In the genomic region with DNA sequence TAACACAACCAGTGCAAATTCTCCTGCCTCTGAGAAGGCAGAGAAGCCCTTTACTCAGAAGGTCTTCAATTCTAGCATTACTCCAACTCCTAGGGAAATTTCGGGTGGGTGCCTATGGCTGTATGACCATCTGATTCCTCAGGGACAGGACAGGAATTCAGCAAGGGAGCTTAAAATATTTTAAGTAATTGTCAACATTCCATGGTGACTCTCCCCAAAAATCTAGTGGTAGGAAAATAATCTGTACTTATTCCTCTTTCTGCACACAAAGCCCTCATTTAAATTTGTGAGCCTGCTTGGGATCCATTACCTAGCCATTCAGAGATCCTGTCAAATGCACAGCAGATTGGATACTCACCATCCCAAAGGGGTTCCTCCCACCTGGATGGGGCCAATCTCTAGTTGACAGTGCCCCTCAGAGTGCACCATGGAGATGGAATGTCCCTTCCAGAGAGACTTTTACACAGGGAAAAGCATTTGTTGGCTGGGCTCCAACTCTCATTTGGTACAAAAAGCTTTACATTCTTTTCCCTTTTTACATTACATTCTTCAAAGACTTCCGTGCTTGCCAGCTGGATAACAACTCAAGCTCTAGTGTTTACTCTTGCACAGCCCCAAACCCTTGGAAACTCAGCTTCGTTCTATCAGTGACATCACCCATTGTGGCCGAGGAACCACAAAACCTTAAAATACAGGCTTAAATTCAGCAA, we compare ENCODE assay signal across 1 cellular context.
TF ChIP-seq lines count a peak whose summit lies in the region.

No MANE protein-coding gene starts in this region.

TF ChIP-seq in HepG2, 621 proteins besides CTCF, POLR2A, EP300 and RAD21 (continued from another document and continues in another):
- peak; percentile 66 for TF ChIP-seq PAF1 (CRISPR knock-in tag; IDR thresholded peaks at IDR 0.05)
- peak; percentile 48; the same call in 1 of the 2 replicates for TF ChIP-seq CCDC6 (CRISPR knock-in tag; IDR thresholded peaks at IDR 0.05)
- TF ChIP-seq RXRB (CRISPR knock-in tag; IDR thresholded peaks at IDR 0.05; ENCODE audit: borderline replicate concordance), result peak; percentile 23; the same call in 1 of the 2 replicates
- TF ChIP-seq, protein P1, sequence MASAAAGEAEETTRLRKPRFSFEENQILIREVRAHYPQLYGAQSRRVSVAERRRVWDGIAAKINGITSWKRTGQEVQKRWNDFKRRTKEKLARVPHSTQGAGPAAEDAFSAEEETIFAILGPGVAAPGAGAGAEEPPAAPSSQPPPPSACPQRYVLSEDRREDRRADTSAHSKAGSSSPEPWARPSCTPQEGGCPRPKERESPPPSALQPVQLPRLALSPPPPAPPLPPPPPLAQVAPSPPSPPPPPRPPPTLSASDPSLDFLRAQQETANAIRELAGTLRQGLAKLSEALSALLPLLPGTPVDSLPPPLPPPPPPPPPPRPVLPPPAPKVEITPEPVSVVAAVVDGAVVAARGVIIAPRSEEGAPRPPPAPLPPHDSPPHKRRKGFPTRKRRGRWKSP (CRISPR knock-in tag; IDR thresholded peaks at IDR 0.05), result peak; percentile 14; the same call in 1 of the 2 replicates
- TF ChIP-seq, protein P2, sequence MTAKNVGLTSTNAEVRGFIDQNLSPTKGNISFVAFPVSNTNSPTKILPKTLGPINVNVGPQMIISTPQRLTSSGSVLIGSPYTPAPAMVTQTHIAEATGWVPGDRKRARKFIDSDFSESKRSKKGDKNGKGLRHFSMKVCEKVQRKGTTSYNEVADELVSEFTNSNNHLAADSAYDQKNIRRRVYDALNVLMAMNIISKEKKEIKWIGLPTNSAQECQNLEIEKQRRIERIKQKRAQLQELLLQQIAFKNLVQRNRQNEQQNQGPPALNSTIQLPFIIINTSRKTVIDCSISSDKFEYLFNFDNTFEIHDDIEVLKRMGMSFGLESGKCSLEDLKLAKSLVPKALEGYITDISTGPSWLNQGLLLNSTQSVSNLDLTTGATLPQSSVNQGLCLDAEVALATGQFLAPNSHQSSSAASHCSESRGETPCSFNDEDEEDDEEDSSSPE (CRISPR knock-in tag; IDR thresholded peaks at IDR 0.05), result no peak
- no peak for TF ChIP-seq MIXL1 (CRISPR knock-in tag; IDR thresholded peaks at IDR 0.05)
- peak; percentile 35; the same call in 1 of the 2 replicates for TF ChIP-seq RARA (CRISPR knock-in tag; IDR thresholded peaks at IDR 0.05)
- no peak for TF ChIP-seq KLF15 (CRISPR knock-in tag; IDR thresholded peaks at IDR 0.05; ENCODE audit: borderline replicate concordance)
- TF ChIP-seq ARNT2 (CRISPR knock-in tag; IDR thresholded peaks at IDR 0.05; ENCODE audit: low read depth), result no peak
- no peak for TF ChIP-seq ONECUT2 (CRISPR knock-in tag; IDR thresholded peaks at IDR 0.05)
- TF ChIP-seq ZNF317 (CRISPR knock-in tag; IDR thresholded peaks at IDR 0.05), result no peak
- TF ChIP-seq RBM39 (IDR thresholded peaks at IDR 0.05; ENCODE audit: low read depth, low read length, poor library complexity, severe bottlenecking), result no peak
- TF ChIP-seq, protein P3, sequence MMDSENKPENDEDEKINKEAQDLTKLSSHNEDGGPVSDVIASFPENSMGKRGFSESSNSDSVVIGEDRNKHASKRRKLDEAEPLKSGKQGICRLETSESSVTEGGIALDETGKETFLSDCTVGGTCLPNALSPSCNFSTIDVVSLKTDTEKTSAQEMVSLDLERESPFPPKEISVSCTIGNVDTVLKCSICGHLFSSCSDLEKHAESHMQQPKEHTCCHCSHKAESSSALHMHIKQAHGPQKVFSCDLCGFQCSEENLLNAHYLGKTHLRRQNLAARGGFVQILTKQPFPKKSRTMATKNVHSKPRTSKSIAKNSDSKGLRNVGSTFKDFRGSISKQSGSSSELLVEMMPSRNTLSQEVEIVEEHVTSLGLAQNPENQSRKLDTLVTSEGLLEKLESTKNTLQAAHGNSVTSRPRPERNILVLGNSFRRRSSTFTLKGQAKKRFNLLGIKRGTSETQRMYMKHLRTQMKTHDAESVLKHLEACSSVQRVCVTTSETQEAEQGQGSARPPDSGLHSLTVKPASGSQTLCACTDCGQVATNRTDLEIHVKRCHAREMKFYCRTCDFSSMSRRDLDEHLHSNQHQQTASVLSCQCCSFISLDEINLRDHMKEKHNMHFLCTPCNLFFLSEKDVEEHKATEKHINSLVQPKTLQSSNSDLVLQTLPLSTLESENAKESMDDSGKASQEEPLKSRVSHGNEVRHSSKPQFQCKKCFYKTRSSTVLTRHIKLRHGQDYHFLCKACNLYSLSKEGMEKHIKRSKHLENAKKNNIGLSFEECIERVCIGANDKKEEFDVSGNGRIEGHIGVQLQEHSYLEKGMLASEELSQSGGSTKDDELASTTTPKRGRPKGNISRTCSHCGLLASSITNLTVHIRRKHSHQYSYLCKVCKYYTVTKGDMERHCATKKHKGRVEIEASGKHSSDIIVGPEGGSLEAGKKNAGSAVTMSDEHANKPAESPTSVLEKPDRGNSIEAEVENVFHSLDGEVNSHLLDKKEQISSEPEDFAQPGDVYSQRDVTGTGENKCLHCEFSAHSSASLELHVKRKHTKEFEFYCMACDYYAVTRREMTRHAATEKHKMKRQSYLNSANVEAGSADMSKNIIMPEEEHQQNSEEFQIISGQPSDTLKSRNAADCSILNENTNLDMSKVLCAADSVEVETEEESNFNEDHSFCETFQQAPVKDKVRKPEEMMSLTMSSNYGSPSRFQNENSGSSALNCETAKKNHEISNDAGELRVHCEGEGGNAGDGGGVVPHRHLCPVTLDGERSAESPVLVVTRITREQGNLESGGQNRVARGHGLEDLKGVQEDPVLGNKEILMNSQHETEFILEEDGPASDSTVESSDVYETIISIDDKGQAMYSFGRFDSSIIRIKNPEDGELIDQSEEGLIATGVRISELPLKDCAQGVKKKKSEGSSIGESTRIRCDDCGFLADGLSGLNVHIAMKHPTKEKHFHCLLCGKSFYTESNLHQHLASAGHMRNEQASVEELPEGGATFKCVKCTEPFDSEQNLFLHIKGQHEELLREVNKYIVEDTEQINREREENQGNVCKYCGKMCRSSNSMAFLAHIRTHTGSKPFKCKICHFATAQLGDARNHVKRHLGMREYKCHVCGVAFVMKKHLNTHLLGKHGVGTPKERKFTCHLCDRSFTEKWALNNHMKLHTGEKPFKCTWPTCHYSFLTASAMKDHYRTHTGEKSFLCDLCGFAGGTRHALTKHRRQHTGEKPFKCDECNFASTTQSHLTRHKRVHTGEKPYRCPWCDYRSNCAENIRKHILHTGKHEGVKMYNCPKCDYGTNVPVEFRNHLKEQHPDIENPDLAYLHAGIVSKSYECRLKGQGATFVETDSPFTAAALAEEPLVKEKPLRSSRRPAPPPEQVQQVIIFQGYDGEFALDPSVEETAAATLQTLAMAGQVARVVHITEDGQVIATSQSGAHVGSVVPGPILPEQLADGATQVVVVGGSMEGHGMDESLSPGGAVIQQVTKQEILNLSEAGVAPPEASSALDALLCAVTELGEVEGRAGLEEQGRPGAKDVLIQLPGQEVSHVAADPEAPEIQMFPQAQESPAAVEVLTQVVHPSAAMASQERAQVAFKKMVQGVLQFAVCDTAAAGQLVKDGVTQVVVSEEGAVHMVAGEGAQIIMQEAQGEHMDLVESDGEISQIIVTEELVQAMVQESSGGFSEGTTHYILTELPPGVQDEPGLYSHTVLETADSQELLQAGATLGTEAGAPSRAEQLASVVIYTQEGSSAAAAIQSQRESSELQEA (CRISPR knock-in tag; IDR thresholded peaks at IDR 0.05; ENCODE audit: not compliant biosample characterization), result no peak
- TF ChIP-seq, protein P4, sequence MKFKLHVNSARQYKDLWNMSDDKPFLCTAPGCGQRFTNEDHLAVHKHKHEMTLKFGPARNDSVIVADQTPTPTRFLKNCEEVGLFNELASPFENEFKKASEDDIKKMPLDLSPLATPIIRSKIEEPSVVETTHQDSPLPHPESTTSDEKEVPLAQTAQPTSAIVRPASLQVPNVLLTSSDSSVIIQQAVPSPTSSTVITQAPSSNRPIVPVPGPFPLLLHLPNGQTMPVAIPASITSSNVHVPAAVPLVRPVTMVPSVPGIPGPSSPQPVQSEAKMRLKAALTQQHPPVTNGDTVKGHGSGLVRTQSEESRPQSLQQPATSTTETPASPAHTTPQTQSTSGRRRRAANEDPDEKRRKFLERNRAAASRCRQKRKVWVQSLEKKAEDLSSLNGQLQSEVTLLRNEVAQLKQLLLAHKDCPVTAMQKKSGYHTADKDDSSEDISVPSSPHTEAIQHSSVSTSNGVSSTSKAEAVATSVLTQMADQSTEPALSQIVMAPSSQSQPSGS (CRISPR knock-in tag; IDR thresholded peaks at IDR 0.05), result no peak; the same call in 1 of the 2 replicates
- no peak for TF ChIP-seq ZNF782 (CRISPR knock-in tag; IDR thresholded peaks at IDR 0.05; ENCODE audit: borderline replicate concordance)
- TF ChIP-seq, protein P5, sequence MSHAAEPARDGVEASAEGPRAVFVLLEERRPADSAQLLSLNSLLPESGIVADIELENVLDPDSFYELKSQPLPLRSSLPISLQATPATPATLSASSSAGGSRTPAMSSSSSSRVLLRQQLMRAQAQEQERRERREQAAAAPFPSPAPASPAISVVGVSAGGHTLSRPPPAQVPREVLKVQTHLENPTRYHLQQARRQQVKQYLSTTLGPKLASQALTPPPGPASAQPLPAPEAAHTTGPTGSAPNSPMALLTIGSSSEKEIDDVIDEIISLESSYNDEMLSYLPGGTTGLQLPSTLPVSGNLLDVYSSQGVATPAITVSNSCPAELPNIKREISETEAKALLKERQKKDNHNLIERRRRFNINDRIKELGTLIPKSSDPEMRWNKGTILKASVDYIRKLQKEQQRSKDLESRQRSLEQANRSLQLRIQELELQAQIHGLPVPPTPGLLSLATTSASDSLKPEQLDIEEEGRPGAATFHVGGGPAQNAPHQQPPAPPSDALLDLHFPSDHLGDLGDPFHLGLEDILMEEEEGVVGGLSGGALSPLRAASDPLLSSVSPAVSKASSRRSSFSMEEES (CRISPR knock-in tag; IDR thresholded peaks at IDR 0.05), result 0 out of 2 replicates have a peak, but pooled peaks have one; percentile 22
- no peak for TF ChIP-seq DMAP1 (CRISPR knock-in tag; IDR thresholded peaks at IDR 0.05)
- TF ChIP-seq, protein P6, sequence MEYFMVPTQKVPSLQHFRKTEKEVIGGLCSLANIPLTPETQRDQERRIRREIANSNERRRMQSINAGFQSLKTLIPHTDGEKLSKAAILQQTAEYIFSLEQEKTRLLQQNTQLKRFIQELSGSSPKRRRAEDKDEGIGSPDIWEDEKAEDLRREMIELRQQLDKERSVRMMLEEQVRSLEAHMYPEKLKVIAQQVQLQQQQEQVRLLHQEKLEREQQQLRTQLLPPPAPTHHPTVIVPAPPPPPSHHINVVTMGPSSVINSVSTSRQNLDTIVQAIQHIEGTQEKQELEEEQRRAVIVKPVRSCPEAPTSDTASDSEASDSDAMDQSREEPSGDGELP (IDR thresholded peaks at IDR 0.05; ENCODE audit: borderline replicate concordance, low read depth), result peak; percentile 88
- no peak for TF ChIP-seq MXD4 (CRISPR knock-in tag; IDR thresholded peaks at IDR 0.05)
- TF ChIP-seq JARID2 (CRISPR knock-in tag; IDR thresholded peaks at IDR 0.05; ENCODE audit: insufficient replicate concordance), result no peak
- no peak for TF ChIP-seq ZNF326 (CRISPR knock-in tag; IDR thresholded peaks at IDR 0.05; ENCODE audit: borderline replicate concordance)
- TF ChIP-seq, protein P7, sequence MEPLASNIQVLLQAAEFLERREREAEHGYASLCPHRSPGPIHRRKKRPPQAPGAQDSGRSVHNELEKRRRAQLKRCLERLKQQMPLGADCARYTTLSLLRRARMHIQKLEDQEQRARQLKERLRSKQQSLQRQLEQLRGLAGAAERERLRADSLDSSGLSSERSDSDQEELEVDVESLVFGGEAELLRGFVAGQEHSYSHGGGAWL (CRISPR knock-in tag; IDR thresholded peaks at IDR 0.05), result no peak
- no peak for TF ChIP-seq ZFP36L2 (CRISPR knock-in tag; IDR thresholded peaks at IDR 0.05)
- TF ChIP-seq, protein P8, sequence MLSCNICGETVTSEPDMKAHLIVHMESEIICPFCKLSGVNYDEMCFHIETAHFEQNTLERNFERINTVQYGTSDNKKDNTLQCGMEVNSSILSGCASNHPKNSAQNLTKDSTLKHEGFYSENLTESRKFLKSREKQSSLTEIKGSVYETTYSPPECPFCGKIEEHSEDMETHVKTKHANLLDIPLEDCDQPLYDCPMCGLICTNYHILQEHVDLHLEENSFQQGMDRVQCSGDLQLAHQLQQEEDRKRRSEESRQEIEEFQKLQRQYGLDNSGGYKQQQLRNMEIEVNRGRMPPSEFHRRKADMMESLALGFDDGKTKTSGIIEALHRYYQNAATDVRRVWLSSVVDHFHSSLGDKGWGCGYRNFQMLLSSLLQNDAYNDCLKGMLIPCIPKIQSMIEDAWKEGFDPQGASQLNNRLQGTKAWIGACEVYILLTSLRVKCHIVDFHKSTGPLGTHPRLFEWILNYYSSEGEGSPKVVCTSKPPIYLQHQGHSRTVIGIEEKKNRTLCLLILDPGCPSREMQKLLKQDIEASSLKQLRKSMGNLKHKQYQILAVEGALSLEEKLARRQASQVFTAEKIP (CRISPR knock-in tag; IDR thresholded peaks at IDR 0.05; ENCODE audit: borderline replicate concordance), result no peak
- TF ChIP-seq SOX6 (IDR thresholded peaks at IDR 0.05), result no peak
- peak; percentile 53; the same call in 1 of the 2 replicates for TF ChIP-seq SOX6 (CRISPR knock-in tag; IDR thresholded peaks at IDR 0.05)
- 0 out of 2 replicates have a peak, but pooled peaks have one; percentile 17 for TF ChIP-seq MEF2D (CRISPR knock-in tag; IDR thresholded peaks at IDR 0.05)
- 0 out of 2 replicates have a peak, but pooled peaks have one; percentile 31 for TF ChIP-seq ZNF431 (CRISPR knock-in tag; IDR thresholded peaks at IDR 0.05; ENCODE audit: borderline replicate concordance, low read depth)
- TF ChIP-seq, protein P9, sequence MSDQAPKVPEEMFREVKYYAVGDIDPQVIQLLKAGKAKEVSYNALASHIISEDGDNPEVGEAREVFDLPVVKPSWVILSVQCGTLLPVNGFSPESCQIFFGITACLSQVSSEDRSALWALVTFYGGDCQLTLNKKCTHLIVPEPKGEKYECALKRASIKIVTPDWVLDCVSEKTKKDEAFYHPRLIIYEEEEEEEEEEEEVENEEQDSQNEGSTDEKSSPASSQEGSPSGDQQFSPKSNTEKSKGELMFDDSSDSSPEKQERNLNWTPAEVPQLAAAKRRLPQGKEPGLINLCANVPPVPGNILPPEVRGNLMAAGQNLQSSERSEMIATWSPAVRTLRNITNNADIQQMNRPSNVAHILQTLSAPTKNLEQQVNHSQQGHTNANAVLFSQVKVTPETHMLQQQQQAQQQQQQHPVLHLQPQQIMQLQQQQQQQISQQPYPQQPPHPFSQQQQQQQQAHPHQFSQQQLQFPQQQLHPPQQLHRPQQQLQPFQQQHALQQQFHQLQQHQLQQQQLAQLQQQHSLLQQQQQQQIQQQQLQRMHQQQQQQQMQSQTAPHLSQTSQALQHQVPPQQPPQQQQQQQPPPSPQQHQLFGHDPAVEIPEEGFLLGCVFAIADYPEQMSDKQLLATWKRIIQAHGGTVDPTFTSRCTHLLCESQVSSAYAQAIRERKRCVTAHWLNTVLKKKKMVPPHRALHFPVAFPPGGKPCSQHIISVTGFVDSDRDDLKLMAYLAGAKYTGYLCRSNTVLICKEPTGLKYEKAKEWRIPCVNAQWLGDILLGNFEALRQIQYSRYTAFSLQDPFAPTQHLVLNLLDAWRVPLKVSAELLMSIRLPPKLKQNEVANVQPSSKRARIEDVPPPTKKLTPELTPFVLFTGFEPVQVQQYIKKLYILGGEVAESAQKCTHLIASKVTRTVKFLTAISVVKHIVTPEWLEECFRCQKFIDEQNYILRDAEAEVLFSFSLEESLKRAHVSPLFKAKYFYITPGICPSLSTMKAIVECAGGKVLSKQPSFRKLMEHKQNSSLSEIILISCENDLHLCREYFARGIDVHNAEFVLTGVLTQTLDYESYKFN (CRISPR knock-in tag; conservative IDR thresholded peaks at IDR 0.05), result 0 out of 2 replicates have a peak, but pooled peaks have one; percentile 12
- TF ChIP-seq ZNF510 (CRISPR knock-in tag; IDR thresholded peaks at IDR 0.05; ENCODE audit: low read depth), result no peak
